1 cellular context compared by ENCODE assay signal in genomic region chr18:79973517-79973916, GRCh38.
TF ChIP-seq lines count a peak whose summit lies in the region.

No MANE protein-coding gene starts in this region.

TF ChIP-seq in K562, 482 proteins besides CTCF, POLR2A, EP300 and RAD21:
- TF ChIP-seq U2AF1 (optimal IDR thresholded peaks at IDR 0.05; ENCODE audit: low read depth, low read length) (no peak), ZBTB33 (CRISPR knock-in tag; IDR thresholded peaks at IDR 0.05) (peak; percentile 77; the same call in 1 of the 2 replicates), ZSCAN29 (IDR thresholded peaks at IDR 0.05) (no peak), SOX6 (IDR thresholded peaks at IDR 0.05) (no peak)
